In genomic region chr16:15866451-15866850, GRCh38 we compare ENCODE assay signal across 17 cellular contexts. TPM values are rescaled to one million over a fixed set of nuclear protein-coding genes. Genes with fewer than 3 reads are reported as not detected.
"Had no signal": no experiment of that assay in that cellular context is flagged by ENCODE, and none has a peak within 500 bp of the region (broad histone marks: within the 10 kb centered on the region; RNA-seq: fewer than 3 reads in every experiment).

No MANE protein-coding gene starts in this region.

- H3K36me3 Mint-ChIP-seq: activated naive CD4-positive, alpha-beta T cell treated with anti-CD3 and anti-CD28 coated beads, Interleukin-2, amount 50 U/mL, for 72 hours had no signal

- H3K4me1 Mint-ChIP-seq: activated CD4-positive, alpha-beta T cell treated with anti-CD3 and anti-CD28 coated beads for 36 hours; T-cell; WTC11 had no signal

- H3K9ac ChIP-seq: parathyroid adenoma had no signal

- H3K27ac Mint-ChIP-seq: activated CD4-positive, alpha-beta T cell treated with anti-CD3 and anti-CD28 coated beads for 36 hours; natural killer cell treated with Interleukin-12 subunit alpha and Interleukin-12 subunit beta and Interleukin-15 and Interleukin-18, amount 100 ng/mL, for 72 hours; T-cell; WTC11 had no signal

- H3K9me3 Mint-ChIP-seq: activated naive CD4-positive, alpha-beta T cell treated with anti-CD3 and anti-CD28 coated beads, Interleukin-2, amount 50 U/mL, for 72 hours; natural killer cell treated with Interleukin-12 subunit alpha and Interleukin-12 subunit beta and Interleukin-15 and Interleukin-18, amount 100 ng/mL, for 72 hours; T-cell; WTC11 had no signal

- H3K27me3 ChIP-seq: adrenal gland, gastrocnemius medialis, tibial nerve, uterus had no signal

- H3K27me3 Mint-ChIP-seq: activated CD4-positive, alpha-beta T cell treated with anti-CD3 and anti-CD28 coated beads for 36 hours; natural killer cell treated with Interleukin-12 subunit alpha and Interleukin-12 subunit beta and Interleukin-15 and Interleukin-18, amount 100 ng/mL, for 72 hours; T-cell had no signal

- H3K4me3 Mint-ChIP-seq: activated CD4-positive, alpha-beta T cell treated with anti-CD3 and anti-CD28 coated beads for 36 hours; natural killer cell treated with Interleukin-12 subunit alpha and Interleukin-12 subunit beta and Interleukin-15 and Interleukin-18, amount 100 ng/mL, for 72 hours; T-cell; WTC11 had no signal

- DNase-seq: activated CD4-positive, alpha-beta T cell treated with anti-CD3 and anti-CD28 coated beads for 36 hours; activated CD4-positive, alpha-beta T cell treated with anti-CD3 and anti-CD28 coated beads, Interleukin-2, amount 50 U/mL, for 48 hours; activated gamma-delta T cell; adrenal gland; dermis blood vessel endothelial cell; effector memory CD4-positive, alpha-beta T cell; gastrocnemius medialis; stimulated activated CD4-positive, alpha-beta T cell treated with anti-CD3 and anti-CD28 coated beads, Interleukin-1b, Interleukin-23, amount 100 ng/mL, for 48 hours; stimulated activated naive CD8-positive, alpha-beta T cell treated with anti-CD3 and anti-CD28 coated beads, Interleukin-15, Interleukin-2, amounts not matched to agents 100 U/mL and 50 U/mL, for 24 hours; T-cell; uterus had no signal

- H3K4me3 ChIP-seq: adrenal gland, cardiac muscle cell, gastrocnemius medialis, tibial nerve, uterus had no signal

- H3K4me1 ChIP-seq: adrenal gland, gastrocnemius medialis, parathyroid adenoma, uterus had no signal

- H3K27ac ChIP-seq: adrenal gland, cardiac muscle cell, gastrocnemius medialis, parathyroid adenoma, uterus had no signal

- H3K9me3 ChIP-seq: adrenal gland, gastrocnemius medialis, tibial nerve, uterus had no signal

- H3K36me3 ChIP-seq: uterus had no signal

RNA-seq across cellular contexts. Expression of gene MYH11, which starts 9.6 kb away (rescaled TPM):
- total RNA-seq: activated CD4-positive, alpha-beta T cell treated with anti-CD3 and anti-CD28 coated beads for 36 hours; dermis blood vessel endothelial cell; natural killer cell treated with Interleukin-12 subunit alpha and Interleukin-12 subunit beta and Interleukin-15 and Interleukin-18, amount 100 ng/mL, for 72 hours had no signal
